Comparison of ENCODE assay signal across 19 cellular contexts in genomic region chr6:147716434-147716833, GRCh38.
DNase-seq lines count a peak whose midpoint lies in the region; ATAC-seq and TF ChIP-seq lines count a peak whose summit lies in the region.
"Had no signal": no experiment of that assay in that cellular context is flagged by ENCODE, and none has a peak within 500 bp of the region (broad histone marks: within the 10 kb centered on the region; RNA-seq: fewer than 3 reads in every experiment).

No MANE protein-coding gene starts in this region.

- H3K9me3 Mint-ChIP-seq in MCF 10A (ENCODE audit: unreplicated experiment): no peaks in the 10 kb centered on the region
- no peaks in the 10 kb centered on the region for H3K9me3 Mint-ChIP-seq in stimulated activated effector memory CD8-positive, alpha-beta T cell treated with anti-CD3 and anti-CD28 coated beads, Interleukin-12 subunit alpha, Interleukin-12 subunit beta, amount 100 ng/mL, for 72 hours

- H3K36me3 Mint-ChIP-seq in MCF 10A (ENCODE audit: insufficient read depth, unreplicated experiment): no peaks in the 10 kb centered on the region
- no peaks in the 10 kb centered on the region for H3K36me3 Mint-ChIP-seq in stimulated activated effector memory CD8-positive, alpha-beta T cell treated with anti-CD3 and anti-CD28 coated beads, Interleukin-12 subunit alpha, Interleukin-12 subunit beta, amount 100 ng/mL, for 72 hours
- H3K36me3 Mint-ChIP-seq: CD14-positive monocyte had no signal

- no peak for TF ChIP-seq RAD21 in Ishikawa (IDR thresholded peaks at IDR 0.05; ENCODE audit: low read depth)

- H3K27ac ChIP-seq in breast epithelium (no peak overlapping the region), Peyer's patch (no peak overlapping the region)
- H3K27ac ChIP-seq: SJSA1 had no signal

- no TSS peak for BruUV-seq in MCF 10A (replicated peaks; lab: Mats Ljungman, UMichigan)

- H3K4me1 ChIP-seq in breast epithelium (no peaks in the 10 kb centered on the region), Peyer's patch (no peaks in the 10 kb centered on the region)
- H3K4me1 ChIP-seq: SJSA1 had no signal

- TF ChIP-seq POLR2A in breast epithelium (IDR thresholded peaks at IDR 0.05) (no peak), Peyer's patch (IDR thresholded peaks at IDR 0.05) (no peak)

- POLR2A ChIA-PET in MCF 10A (lab: Yijun Ruan, JAX): no interaction called here

- peaks cover 6% of the 10 kb centered on the region for H3K4me1 Mint-ChIP-seq in MCF 10A (ENCODE audit: insufficient read depth, unreplicated experiment)
- H3K4me1 Mint-ChIP-seq in stimulated activated effector memory CD8-positive, alpha-beta T cell treated with anti-CD3 and anti-CD28 coated beads, Interleukin-12 subunit alpha, Interleukin-12 subunit beta, amount 100 ng/mL, for 72 hours: no peaks in the 10 kb centered on the region
- H3K4me1 Mint-ChIP-seq: CD14-positive monocyte had no signal

- H3K27ac Mint-ChIP-seq in MCF 10A (ENCODE audit: low read depth, unreplicated experiment): no peak overlapping the region
- H3K27ac Mint-ChIP-seq in stimulated activated effector memory CD8-positive, alpha-beta T cell treated with anti-CD3 and anti-CD28 coated beads, Interleukin-12 subunit alpha, Interleukin-12 subunit beta, amount 100 ng/mL, for 72 hours: no peak overlapping the region
- H3K27ac Mint-ChIP-seq: CD14-positive monocyte had no signal

- no peak for TF ChIP-seq EP300 in Ishikawa (IDR thresholded peaks at IDR 0.05; ENCODE audit: borderline replicate concordance)

- DNase-seq in MCF 10A (ENCODE audit: unreplicated experiment) (peak; percentile 26), breast epithelium (ENCODE audit: low spot score in 2 of 2) (no peak), kidney epithelial cell (ENCODE audit: low read depth) (peak; percentile 7), SW480 (ENCODE audit: low spot score) (no peak), Peyer's patch (no peak)
- no peak for DNase-seq in stimulated activated effector memory CD8-positive, alpha-beta T cell treated with anti-CD3 and anti-CD28 coated beads, Interleukin-12 subunit alpha, Interleukin-12 subunit beta, amount 100 ng/mL, for 72 hours (ENCODE audit: low spot score in 2 of 2)
- DNase-seq: DMS79 treated with DMSO at 0.1 percent for 48 hours, GOT3, HCEC 1CT, Kasumi-1, MM.1S, NCI-H1048, NCI-H1417 treated with DMSO at 0.1 percent for 48 hours, NCI-H1930, NCI-H748 treated with DMSO at 0.1 percent for 48 hours had no signal

- H3K9me3 ChIP-seq in breast epithelium: no peaks in the 10 kb centered on the region
- H3K9me3 ChIP-seq in Peyer's patch: no peaks in the 10 kb centered on the region
- H3K9me3 ChIP-seq: SJSA1 had no signal

- CTCF ChIA-PET in MCF 10A (lab: Yijun Ruan, JAX): no interaction called here

- intact Hi-C loops in MCF 10A (cut with micrococcal nuclease) (no loop called here), breast epithelium (cut with DNase I; ENCODE audit: low total_unique reads) (no loop called here)

- H3K27me3 ChIP-seq in breast epithelium (no peaks in the 10 kb centered on the region), kidney epithelial cell (ENCODE audit: control insufficient read depth, insufficient read depth, low read length) (no peaks in the 10 kb centered on the region), Peyer's patch (no peaks in the 10 kb centered on the region)
- H3K27me3 ChIP-seq: SJSA1 had no signal

- H3K27me3 Mint-ChIP-seq in MCF 10A (ENCODE audit: insufficient read depth, unreplicated experiment): no peaks in the 10 kb centered on the region

- no peak overlapping the region for H3K4me3 Mint-ChIP-seq in MCF 10A (ENCODE audit: unreplicated experiment)
- no peak overlapping the region for H3K4me3 Mint-ChIP-seq in stimulated activated effector memory CD8-positive, alpha-beta T cell treated with anti-CD3 and anti-CD28 coated beads, Interleukin-12 subunit alpha, Interleukin-12 subunit beta, amount 100 ng/mL, for 72 hours
- H3K4me3 Mint-ChIP-seq: CD14-positive monocyte had no signal

- H3K36me3 ChIP-seq in breast epithelium (no peaks in the 10 kb centered on the region), kidney epithelial cell (ENCODE audit: control insufficient read depth, insufficient read depth, low read length) (no peaks in the 10 kb centered on the region), Peyer's patch (no peaks in the 10 kb centered on the region)
- H3K36me3 ChIP-seq: SJSA1 had no signal

- TF ChIP-seq CTCF in MCF 10A (IDR thresholded peaks at IDR 0.05; ENCODE audit: unreplicated experiment) (no peak), breast epithelium (IDR thresholded peaks at IDR 0.05) (no peak), kidney epithelial cell (IDR thresholded peaks at IDR 0.05; ENCODE audit: insufficient read depth, low read length, poor library complexity, severe bottlenecking) (no peak), Peyer's patch (IDR thresholded peaks at IDR 0.05) (no peak)

- no peak overlapping the region for H3K4me3 ChIP-seq in breast epithelium
- no peak overlapping the region for H3K4me3 ChIP-seq in kidney epithelial cell (ENCODE audit: low read depth, low read length)
- no peak overlapping the region for H3K4me3 ChIP-seq in Peyer's patch
- H3K4me3 ChIP-seq: SJSA1 had no signal

- peak; percentile 19 for ATAC-seq in stimulated activated effector memory CD8-positive, alpha-beta T cell treated with anti-CD3 and anti-CD28 coated beads, Interleukin-12 subunit alpha, Interleukin-12 subunit beta, amount 100 ng/mL, for 72 hours
- ATAC-seq in GM18868 (IDR thresholded peaks at IDR 0.05; ENCODE audit: unreplicated experiment): no peak

TF ChIP-seq in Ishikawa, 13 proteins besides CTCF, POLR2A, EP300 and RAD21:
- no peak for TF ChIP-seq NFIC (IDR thresholded peaks at IDR 0.05)
- peak; percentile 10; the same call in 1 of the 2 replicates for TF ChIP-seq TEAD4 (IDR thresholded peaks at IDR 0.05)
- no peak for TF ChIP-seq TCF12 (IDR thresholded peaks at IDR 0.05; ENCODE audit: low read depth)

Comparison
In these comparisons a context has a peak if more than half of its experiments do, and no peak if none do; other contexts are left out.
1. DNase-seq: peak in MCF 10A (single experiment) and kidney epithelial cell (single experiment); none in breast epithelium (0 of 2), stimulated activated effector memory CD8-positive, alpha-beta T cell treated with anti-CD3 and anti-CD28 coated beads, Interleukin-12 subunit alpha, Interleukin-12 subunit beta, amount 100 ng/mL, for 72 hours (0 of 2), SW480 (single experiment) and Peyer's patch (0 of 3).